ENCODE assay signal across 17 cellular contexts in genomic region chr1:241837413-241837812, GRCh38. TPM values are rescaled to one million over a fixed set of nuclear protein-coding genes. Genes with fewer than 3 reads are reported as not detected.
A peak's percentile ranks its signal among the peaks of the same experiment; 100 is the strongest.
DNase-seq lines count a peak whose midpoint lies in the region; ATAC-seq, FAIRE-seq and TF ChIP-seq lines count a peak whose summit lies in the region.
"Had no signal": no experiment of that assay in that cellular context is flagged by ENCODE, and none has a peak within 500 bp of the region (broad histone marks: within the 10 kb centered on the region; RNA-seq: fewer than 3 reads in every experiment).

No MANE protein-coding gene starts in this region.

- H3K9me2 ChIP-seq in GM23248 (ENCODE audit: insufficient read depth) = no peaks in the 10 kb centered on the region

- no peak for ATAC-seq in foreskin keratinocyte
- no peak for ATAC-seq in HG03521 (IDR thresholded peaks at IDR 0.05; ENCODE audit: unreplicated experiment)

- H3K36me3 ChIP-seq in GM23248 (ENCODE audit: low read depth) (no peaks in the 10 kb centered on the region), SJCRH30 (no peaks in the 10 kb centered on the region)
- H3K36me3 ChIP-seq: Peyer's patch had no signal

- no peaks in the 10 kb centered on the region for H3K79me2 ChIP-seq in GM23248 (ENCODE audit: insufficient read depth)

- peaks cover 22% of the 10 kb centered on the region for H3F3A ChIP-seq in GM23248 (ENCODE audit: insufficient read depth)

- DNase-seq in GM23248 = no peak
- DNase-seq in SJCRH30 = peak in 1 of 2 experiments; percentile 8
- no peak for DNase-seq in foreskin keratinocyte
- no peak for DNase-seq in GM10266 (ENCODE audit: extremely low spot score)
- no peak for DNase-seq in RCC 7860 (ENCODE audit: low spot score)
- no peak for DNase-seq in AG20443 (ENCODE audit: low spot score)
- DNase-seq: GDM1, H9, NCI-H1105, NCI-H146, NCI-H2029, NCI-H2227 treated with DMSO at 0.1 percent for 48 hours, NCI-H510A treated with DMSO at 0.1 percent for 48 hours, NCI-H748 treated with DMSO at 0.1 percent for 48 hours, Peyer's patch had no signal

- H2AFZ ChIP-seq in GM23248 = no peak overlapping the region

- in situ Hi-C loops in GM23248 (cut with MboI) = loop anchor here (10.0 kb wide), 2 partner anchors 223 to 303 kb away; partner anchors contain the start of gene KMO

- H3K27ac ChIP-seq in GM23248 (peak overlapping the region; percentile 75; the same call in 1 of the 2 replicates), SJCRH30 (peak overlapping the region; percentile 52), foreskin keratinocyte (peak overlapping the region; percentile 4)
- H3K27ac ChIP-seq: KMS-11, Peyer's patch had no signal

- H3K4me3 ChIP-seq in GM23248 = no peak overlapping the region
- no peak overlapping the region for H3K4me3 ChIP-seq in SJCRH30
- H3K4me3 ChIP-seq: Peyer's patch had no signal

- H4K20me1 ChIP-seq in GM23248 (ENCODE audit: insufficient read depth) = no peaks in the 10 kb centered on the region

- H3K4me1 ChIP-seq in GM23248 (ENCODE audit: insufficient read depth) = peaks cover 34% of the 10 kb centered on the region
- peaks cover 12% of the 10 kb centered on the region for H3K4me1 ChIP-seq in SJCRH30
- peaks cover 26% of the 10 kb centered on the region for H3K4me1 ChIP-seq in foreskin keratinocyte
- H3K4me1 ChIP-seq: Peyer's patch had no signal

- TF ChIP-seq CTCF in foreskin keratinocyte (conservative IDR thresholded peaks at IDR 0.05) = no peak
- TF ChIP-seq CTCF in GM10266 (IDR thresholded peaks at IDR 0.05; ENCODE audit: control insufficient read depth, insufficient read depth, low read depth, missing control alignments) = no peak

- H3K27me3 ChIP-seq in GM23248 (replicated peaks; ENCODE audit: insufficient read depth) = no peaks in the 10 kb centered on the region
- H3K27me3 ChIP-seq in SJCRH30 = no peaks in the 10 kb centered on the region
- no peaks in the 10 kb centered on the region for H3K27me3 ChIP-seq in foreskin keratinocyte
- H3K27me3 ChIP-seq: Peyer's patch had no signal

- WGBS in GM23248 (ENCODE audit: low coverage in 1 of 2, low lambda C conversion rate in 2 of 2, missing lambda C conversion rate in 2 of 2), 2 experiments = 87 to 93% methylated on average over 5 of the region's 5 CpGs

- FAIRE-seq in RCC 7860 (lab: Jason Lieb, UNC) = no peak

- H3K9me3 ChIP-seq in GM23248 (ENCODE audit: low read depth) (no peaks in the 10 kb centered on the region), SJCRH30 (replicated peaks) (no peaks in the 10 kb centered on the region)
- H3K9me3 ChIP-seq: Peyer's patch had no signal

- H3K9ac ChIP-seq in GM23248 = no peak overlapping the region
- H3K9ac ChIP-seq: KMS-11 had no signal

- H3K4me2 ChIP-seq in GM23248 (ENCODE audit: unreplicated experiment) = no peak overlapping the region
- H3K4me2 ChIP-seq: KMS-11 had no signal

RNA-seq across cellular contexts. Expression of gene EXO1, which starts 10.6 kb away (rescaled TPM):
- 6.2 and 14.2 TPM in 2 replicates for total RNA-seq in GM23248 (2014; rRNA removed; shearing (Covaris generic))
- polyA plus RNA-seq in GM23248 (2016; fragmentation: Nextera tagmentation; extraction: Ambion mirVana) (6.2 and 6.3 TPM in 2 replicates), foreskin keratinocyte (7.5 and 11.6 TPM in 2 replicates)
- 51.3 and 57.4 TPM in 2 replicates for total RNA-seq in SJCRH30 (2014; rRNA removed; shearing (Covaris generic))
- total RNA-seq in foreskin keratinocyte = 19.6 and 26.4 TPM in 2 replicates

Comparison
In these comparisons a context has a peak if more than half of its experiments do, and no peak if none do; other contexts are left out.
1. H3K27ac ChIP-seq: peak in every context shown above with its lines; median percentile 75 in GM23248; 52 in SJCRH30; 4 in foreskin keratinocyte.